Comparison of ENCODE assay signal across 16 cellular contexts in the genomic region with DNA sequence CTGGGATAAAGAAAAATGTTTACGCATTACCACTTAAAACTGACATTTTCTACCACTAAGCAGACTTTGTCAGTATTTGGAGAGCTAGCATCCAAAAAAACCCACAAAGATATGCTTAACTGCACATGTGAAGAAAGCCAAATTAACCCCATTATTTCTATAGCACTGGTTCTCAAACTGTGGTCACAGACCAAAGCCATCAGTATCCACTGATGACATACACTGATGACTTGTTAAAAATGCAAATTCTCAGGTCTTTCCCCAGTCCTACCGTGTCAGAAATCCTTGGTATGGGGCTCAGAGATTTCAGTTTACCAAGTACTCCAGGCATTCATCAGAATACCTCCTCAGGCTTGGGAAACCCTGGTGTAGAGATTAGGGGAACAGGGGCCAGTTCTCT.
"Had no signal": no experiment of that assay in that cellular context is flagged by ENCODE, and none has a peak within 500 bp of the region (broad histone marks: within the 10 kb centered on the region; RNA-seq: fewer than 3 reads in every experiment).

No MANE protein-coding gene starts in this region.

- H3K4me1 Mint-ChIP-seq: activated naive CD8-positive, alpha-beta T cell treated with anti-CD3 and anti-CD28 coated beads, Interleukin-2, amount 50 U/mL, for 24 hours; neural crest cell had no signal

- ATAC-seq: activated CD4-positive, CD25-positive, alpha-beta regulatory T cell treated with anti-CD3 and anti-CD28 coated beads, Interleukin-2, amount 50 U/mL, for 24 hours; activated naive CD8-positive, alpha-beta T cell treated with anti-CD3 and anti-CD28 coated beads, Interleukin-2, amount 50 U/mL, for 24 hours; gastrocnemius medialis; left lobe of liver; upper lobe of right lung had no signal

- H3K27me3 ChIP-seq: cardiac muscle cell, gastrocnemius medialis, sigmoid colon, spleen, testis, upper lobe of right lung had no signal

- DNase-seq: activated naive CD4-positive, alpha-beta T cell treated with Interleukin-2 at 50 U/mL for 16 hours; activated naive CD8-positive, alpha-beta T cell treated with anti-CD3 and anti-CD28 coated beads, Interleukin-2, amount 50 U/mL, for 24 hours; aorta; gastrocnemius medialis; sigmoid colon; spleen; T1000; testis; upper lobe of right lung had no signal

- H3K4me3 Mint-ChIP-seq: activated naive CD8-positive, alpha-beta T cell treated with anti-CD3 and anti-CD28 coated beads, Interleukin-2, amount 50 U/mL, for 24 hours; neural crest cell; stimulated activated naive CD8-positive, alpha-beta T cell treated with anti-CD3 and anti-CD28 coated beads, Interleukin-15, Interleukin-2, amounts not matched to agents 100 ng/mL and 50 ng/mL, for 24 hours had no signal

- H3K27ac Mint-ChIP-seq: activated naive CD8-positive, alpha-beta T cell treated with anti-CD3 and anti-CD28 coated beads, Interleukin-2, amount 50 U/mL, for 24 hours; stimulated activated naive CD8-positive, alpha-beta T cell treated with anti-CD3 and anti-CD28 coated beads, Interleukin-15, Interleukin-2, amounts not matched to agents 100 ng/mL and 50 ng/mL, for 24 hours had no signal

- H3K27ac ChIP-seq: cardiac muscle cell, epithelial cell of prostate, gastrocnemius medialis, prostate gland, sigmoid colon, spleen, testis, upper lobe of right lung had no signal

- H3K36me3 ChIP-seq: cardiac muscle cell, gastrocnemius medialis, prostate gland, sigmoid colon, spleen, upper lobe of right lung had no signal

- H3K4me3 ChIP-seq: cardiac muscle cell, gastrocnemius medialis, prostate gland, sigmoid colon, spleen, testis, upper lobe of right lung had no signal

- H3K9me3 Mint-ChIP-seq: activated naive CD8-positive, alpha-beta T cell treated with anti-CD3 and anti-CD28 coated beads, Interleukin-2, amount 50 U/mL, for 24 hours; stimulated activated naive CD8-positive, alpha-beta T cell treated with anti-CD3 and anti-CD28 coated beads, Interleukin-15, Interleukin-2, amounts not matched to agents 100 ng/mL and 50 ng/mL, for 24 hours had no signal

- H3K27me3 Mint-ChIP-seq: activated naive CD8-positive, alpha-beta T cell treated with anti-CD3 and anti-CD28 coated beads, Interleukin-2, amount 50 U/mL, for 24 hours; stimulated activated naive CD8-positive, alpha-beta T cell treated with anti-CD3 and anti-CD28 coated beads, Interleukin-15, Interleukin-2, amounts not matched to agents 100 ng/mL and 50 ng/mL, for 24 hours had no signal

- H3K4me1 ChIP-seq: prostate gland, sigmoid colon, testis, upper lobe of right lung had no signal

- H3K9me3 ChIP-seq: gastrocnemius medialis, prostate gland, sigmoid colon, spleen, testis, upper lobe of right lung had no signal
